Comparison of ENCODE assay signal across 14 cellular contexts in the genomic region with DNA sequence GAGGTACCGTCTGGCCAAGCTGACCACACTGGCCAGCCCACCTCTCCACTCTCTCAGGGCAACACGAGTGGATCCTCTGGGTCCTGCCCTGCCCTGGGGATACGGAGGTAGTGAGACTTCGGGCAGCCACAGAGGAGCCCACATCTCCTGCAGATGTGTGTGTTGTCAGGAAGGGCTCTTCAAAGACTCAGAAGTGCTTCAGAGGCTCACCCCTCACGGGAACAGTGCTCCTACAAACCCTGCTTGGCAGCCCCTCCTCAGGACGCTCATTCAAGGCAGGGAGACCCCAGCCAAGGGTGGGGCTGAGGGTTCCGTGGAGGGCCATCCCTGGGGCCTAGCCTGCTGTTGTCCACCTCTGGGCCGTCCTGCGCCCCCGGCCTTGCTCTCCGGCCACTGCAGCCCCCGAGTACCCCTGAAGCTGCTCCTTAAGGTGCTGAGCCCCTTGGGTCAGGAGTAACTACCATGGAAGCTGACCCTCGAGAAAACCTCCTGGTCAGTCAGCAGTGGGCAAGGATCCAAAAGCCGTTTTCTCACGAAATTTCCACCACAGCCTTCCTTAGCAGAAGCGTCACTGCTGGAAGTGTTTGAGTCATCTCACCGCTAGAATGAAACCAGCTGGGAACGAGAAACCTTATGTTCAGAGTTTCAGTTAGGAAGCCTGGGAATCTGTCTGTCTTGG. TPM values are rescaled to one million over a fixed set of nuclear protein-coding genes. Genes with fewer than 3 reads are reported as not detected.
DNase-seq lines count a peak whose midpoint lies in the region; ATAC-seq, FAIRE-seq and TF ChIP-seq lines count a peak whose summit lies in the region.
"Had no signal": no experiment of that assay in that cellular context is flagged by ENCODE, and none has a peak within 500 bp of the region (broad histone marks: within the 10 kb centered on the region; RNA-seq: fewer than 3 reads in every experiment).

No MANE protein-coding gene starts in this region.

- TF ChIP-seq EP300 in HepG2 (IDR thresholded peaks at IDR 0.05; ENCODE audit: low read depth in 2 of 2, low read length in 2 of 2), result no peak
- no peak for TF ChIP-seq EP300 in HepG2 (CRISPR knock-in tag; IDR thresholded peaks at IDR 0.05; ENCODE audit: borderline replicate concordance)

- H3K4me3 ChIP-seq in right lobe of liver (no peak overlapping the region), HepG2 (replicated peaks in 1 of 3; ENCODE audit: insufficient read depth in 1 of 3, low read depth in 2 of 3, low read length in 3 of 3) (no peak overlapping the region), Karpas-422 (ENCODE audit: low read length) (no peak overlapping the region)

- intact Hi-C loops in right lobe of liver (cut with DNase I) (no loop called here), HepG2 (cut with micrococcal nuclease; ENCODE audit: unreplicated experiment) (no loop called here)

- H3K9me2 ChIP-seq in Karpas-422 (replicated peaks; ENCODE audit: insufficient read depth, low read length), result no peaks in the 10 kb centered on the region

- peak overlapping the region; percentile 55; the same call in 1 of the 2 replicates for H3K27ac Mint-ChIP-seq in WTC11
- H3K27ac Mint-ChIP-seq: activated T-helper 2 cell treated with anti-CD3 and anti-CD28 coated beads, Interferon-gamma antibody, Interleukin-2, Interleukin-4, amounts not matched to agents 10 μg/mL and 5 μg/mL and 100 μg/mL, durations not matched to agents 14 hours and 24 hours and 36 hours; CD4-positive, CD25-positive, alpha-beta regulatory T cell had no signal

- FAIRE-seq in HepG2 (lab: Jason Lieb, UNC), result no peak

- POLR2A ChIA-PET in HepG2 (lab: Yijun Ruan, JAX) (no interaction called here), WTC11 (lab: Charles Lee) (no interaction called here)

- ATAC-seq in right lobe of liver (peak in 1 of 4 donors; percentile 6), HepG2 (no peak; the same call in 2 of the 3 replicates), WTC11 (no peak), GM21786 (IDR thresholded peaks at IDR 0.05; ENCODE audit: unreplicated experiment) (no peak)

- CTCF ChIA-PET in HepG2 (lab: Yijun Ruan, JAX; ENCODE audit: low intra/inter-chr PET ratio, low total read pairs) (no interaction called here), WTC11 (lab: Charles Lee) (interaction anchor here (2.3 kb wide), 1 partner anchor 20 kb away, joined by 9 read pairs; no protein-coding TSS in a partner anchor)

- peaks cover 12% of the 10 kb centered on the region for H3K9me3 Mint-ChIP-seq in WTC11
- H3K9me3 Mint-ChIP-seq: activated T-helper 2 cell treated with anti-CD3 and anti-CD28 coated beads, Interferon-gamma antibody, Interleukin-2, Interleukin-4, amounts not matched to agents 10 μg/mL and 5 μg/mL and 100 μg/mL, durations not matched to agents 14 hours and 24 hours and 36 hours had no signal

- no peak overlapping the region for H3K4me3 Mint-ChIP-seq in WTC11
- H3K4me3 Mint-ChIP-seq: CD4-positive, CD25-positive, alpha-beta regulatory T cell had no signal

- no peaks in the 10 kb centered on the region for H3K27me3 ChIP-seq in right lobe of liver
- peaks cover 0 to 26% of the 10 kb centered on the region in 2 experiments; a peak in 4 of 5 replicates for H3K27me3 ChIP-seq in HepG2 (ENCODE audit: control insufficient read depth in 1 of 2, insufficient read depth in 2 of 2, low read length in 2 of 2)
- H3K27me3 ChIP-seq in Karpas-422 (ENCODE audit: low read length), result no peaks in the 10 kb centered on the region

- BruUV-seq in HepG2 (replicated peaks; lab: Mats Ljungman, UMichigan), result no TSS peak

- no peak for TF ChIP-seq RAD21 in HepG2 (CRISPR knock-in tag; IDR thresholded peaks at IDR 0.05)

- TF ChIP-seq POLR2A in right lobe of liver (IDR thresholded peaks at IDR 0.05), result no peak
- no peak for TF ChIP-seq POLR2A in HepG2 (IDR thresholded peaks at IDR 0.05; ENCODE audit: insufficient read depth in 1 of 2, low read depth in 2 of 2, low read length in 2 of 2)

- H3K4me2 ChIP-seq in HepG2 (ENCODE audit: low read depth, low read length), result no peak overlapping the region
- no peak overlapping the region for H3K4me2 ChIP-seq in Karpas-422 (ENCODE audit: low read depth, low read length, poor library complexity, severe bottlenecking)

- TF ChIP-seq CTCF in right lobe of liver (IDR thresholded peaks at IDR 0.05) (no peak), HepG2 (CRISPR knock-in tag; IDR thresholded peaks at IDR 0.05) (no peak), WTC11 (IDR thresholded peaks at IDR 0.05) (no peak)

- peaks cover 29% of the 10 kb centered on the region for H3K36me3 Mint-ChIP-seq in WTC11
- H3K36me3 Mint-ChIP-seq: CD4-positive, CD25-positive, alpha-beta regulatory T cell had no signal

- WGBS in right lobe of liver (ENCODE audit: insufficient coverage, low coverage, low lambda C conversion rate, missing lambda C conversion rate), result 44% methylated on average over 6 of the region's 18 CpGs
- 19% methylated on average over 11 of the region's 18 CpGs for WGBS in HepG2 (ENCODE audit: low lambda C conversion rate)

- H3K79me2 ChIP-seq in HepG2 (ENCODE audit: insufficient read depth, low read length), result no peaks in the 10 kb centered on the region
- no peaks in the 10 kb centered on the region for H3K79me2 ChIP-seq in Karpas-422 (ENCODE audit: low read length)

- H3K9me3 ChIP-seq in right lobe of liver, result no peaks in the 10 kb centered on the region
- no peaks in the 10 kb centered on the region for H3K9me3 ChIP-seq in HepG2 (ENCODE audit: low read length)
- no peaks in the 10 kb centered on the region for H3K9me3 ChIP-seq in Karpas-422 (ENCODE audit: low read length)

- no peak overlapping the region for H2AFZ ChIP-seq in HepG2 (ENCODE audit: low read length)
- H2AFZ ChIP-seq in Karpas-422 (ENCODE audit: low read length), result no peak overlapping the region

- in situ Hi-C loops in HepG2 (cut with HindIII; ENCODE audit: extremely low pct_ligation_motif_present, low pct_unique_long_range_greater_than_20kb), result no loop called here

- H3K36me3 ChIP-seq in right lobe of liver, result no peaks in the 10 kb centered on the region
- H3K36me3 ChIP-seq in HepG2 (replicated peaks in 1 of 2; ENCODE audit: control insufficient read depth in 1 of 2, insufficient read depth in 2 of 2, low read length in 2 of 2), result no peaks in the 10 kb centered on the region
- no peaks in the 10 kb centered on the region for H3K36me3 ChIP-seq in Karpas-422 (ENCODE audit: insufficient read depth, low read length)

- no peaks in the 10 kb centered on the region for H3K4me1 Mint-ChIP-seq in WTC11
- H3K4me1 Mint-ChIP-seq: CD4-positive, CD25-positive, alpha-beta regulatory T cell had no signal

- H3K9ac ChIP-seq in HepG2 (ENCODE audit: insufficient read depth, low read depth, low read length), result no peak overlapping the region
- no peak overlapping the region for H3K9ac ChIP-seq in Karpas-422 (ENCODE audit: low read length)

- H3K27me3 Mint-ChIP-seq in WTC11 (ENCODE audit: low read depth), result no peaks in the 10 kb centered on the region
- H3K27me3 Mint-ChIP-seq: CD4-positive, CD25-positive, alpha-beta regulatory T cell had no signal

- H4K20me1 ChIP-seq in HepG2 (ENCODE audit: insufficient read depth, low read length) (no peaks in the 10 kb centered on the region), Karpas-422 (ENCODE audit: insufficient read depth, low read depth, low read length) (no peaks in the 10 kb centered on the region)

- DNase-seq in right lobe of liver (peak in 2 of 3 donors; percentile 28 to 39), HepG2 (ENCODE audit: low spot score) (no peak), WTC11 (ENCODE audit: low spot score) (peak; percentile 6), hepatic stellate cell (ENCODE audit: low spot score) (peak; percentile 98), putamen (ENCODE audit: low spot score) (no peak), Karpas-422 (no peak)
- no peak for DNase-seq in stimulated activated CD4-positive, alpha-beta T cell treated with anti-CD3 and anti-CD28 coated beads, Interleukin-4, amount 100 ng/mL, for 4 hours
- DNase-seq: CD4-positive, CD25-positive, alpha-beta regulatory T cell; midbrain; NCI-H446 had no signal

- no peak overlapping the region for H3K27ac ChIP-seq in right lobe of liver
- H3K27ac ChIP-seq in HepG2 (ENCODE audit: extremely low read length, insufficient read depth, low read length), result no peak overlapping the region
- H3K27ac ChIP-seq in Karpas-422 (ENCODE audit: low read length), result no peak overlapping the region

- H3K4me1 ChIP-seq in right lobe of liver, result no peaks in the 10 kb centered on the region
- no peaks in the 10 kb centered on the region for H3K4me1 ChIP-seq in HepG2 (ENCODE audit: insufficient read depth, low read length)
- H3K4me1 ChIP-seq in Karpas-422 (ENCODE audit: low read length), result no peaks in the 10 kb centered on the region

RNA-seq across cellular contexts. Expression of gene LRRC14B, which starts 23.2 kb away (rescaled TPM):
- not detected for total RNA-seq in right lobe of liver
- total RNA-seq in HepG2 (2016; rRNA removed; fragmentation: Illumina TruSeq; extraction: Trizol), result not detected in 2 replicates
- not detected in 2 replicates for total RNA-seq in HepG2 (2016; cell fraction: cytosol; rRNA removed; fragmentation: Illumina TruSeq; extraction: Trizol; ENCODE audit: low read depth)
- not detected in 2 replicates for total RNA-seq in HepG2 (2016; cell fraction: insoluble cytoplasmic fraction; rRNA removed; fragmentation: Illumina TruSeq; extraction: Trizol)
- total RNA-seq in HepG2 (2016; cell fraction: membrane; rRNA removed; fragmentation: Illumina TruSeq; extraction: Trizol), result not detected in 2 replicates
- total RNA-seq in HepG2 (2016; cell fraction: nucleus; rRNA removed; fragmentation: Illumina TruSeq; extraction: Trizol), result not detected in 2 replicates
- polyA plus RNA-seq in HepG2 (2011; rRNA removed), result not detected in 2 replicates
- not detected in 2 replicates for polyA plus RNA-seq in HepG2 (2011; cell fraction: cytosol; rRNA removed)
- not detected in 2 replicates for polyA plus RNA-seq in HepG2 (2011; cell fraction: nucleus; rRNA removed)
- polyA plus RNA-seq in HepG2 (2012), result not detected in 2 replicates
- polyA plus RNA-seq in HepG2 (2016; cell fraction: cytosol; fragmentation: Illumina TruSeq; extraction: Trizol; ENCODE audit: low read depth), result not detected in 2 replicates
- not detected in 2 replicates for polyA plus RNA-seq in HepG2 (2016; cell fraction: insoluble cytoplasmic fraction; fragmentation: Illumina TruSeq; extraction: Trizol; ENCODE audit: low read depth)
- polyA plus RNA-seq in HepG2 (2016; cell fraction: membrane; fragmentation: Illumina TruSeq; extraction: Trizol; ENCODE audit: low read depth), result not detected in 2 replicates
- not detected in 2 replicates for polyA plus RNA-seq in HepG2 (2016; cell fraction: nucleus; fragmentation: Illumina TruSeq; extraction: Trizol; ENCODE audit: insufficient read depth, low read depth)
- polyA minus RNA-seq in HepG2 (2011; rRNA and poly(A)+ RNA removed; ENCODE audit: low replicate concordance), result 0.14 TPM in 1 of 2 replicates, not detected in the other
- not detected in 2 replicates for polyA minus RNA-seq in HepG2 (2011; cell fraction: cytosol; rRNA and poly(A)+ RNA removed)
- not detected in 2 replicates for polyA minus RNA-seq in HepG2 (2011; cell fraction: nucleus; rRNA and poly(A)+ RNA removed)
- total RNA-seq in WTC11 (2021), result 0.11 TPM in 1 of 3 replicates, not detected in the others
- 0.48 TPM in 1 of 2 replicates, not detected in the other for total RNA-seq in Karpas-422 (2014; rRNA removed; shearing (Covaris generic); ENCODE audit: low replicate concordance)
- total RNA-seq: activated T-helper 2 cell treated with anti-CD3 and anti-CD28 coated beads, Interferon-gamma antibody, Interleukin-2, Interleukin-4, amounts not matched to agents 10 μg/mL and 5 μg/mL and 100 μg/mL, durations not matched to agents 14 hours and 24 hours and 36 hours; CD4-positive, CD25-positive, alpha-beta regulatory T cell; HT-29 had no signal
- polyA plus RNA-seq: CD4-positive, CD25-positive, alpha-beta regulatory T cell; urinary bladder had no signal

RNA-seq across cellular contexts. Expression of gene CCDC127, which starts 49.8 kb away (rescaled TPM):
- 1 to 10 TPM; 1.2 to 3.6 (median 2.2) TPM for total RNA-seq in right lobe of liver
- total RNA-seq in HepG2 (2016; rRNA removed; fragmentation: Illumina TruSeq; extraction: Trizol), result 2.8 and 4.3 TPM in 2 replicates
- total RNA-seq in HepG2 (2016; cell fraction: cytosol; rRNA removed; fragmentation: Illumina TruSeq; extraction: Trizol; ENCODE audit: low read depth), result 1.0 and 1.3 TPM in 2 replicates
- total RNA-seq in HepG2 (2016; cell fraction: insoluble cytoplasmic fraction; rRNA removed; fragmentation: Illumina TruSeq; extraction: Trizol), result 2.2 and 4.2 TPM in 2 replicates
- 1.4 and 2.0 TPM in 2 replicates for total RNA-seq in HepG2 (2016; cell fraction: membrane; rRNA removed; fragmentation: Illumina TruSeq; extraction: Trizol)
- 3.4 and 4.3 TPM in 2 replicates for total RNA-seq in HepG2 (2016; cell fraction: nucleus; rRNA removed; fragmentation: Illumina TruSeq; extraction: Trizol)
- 2.9 and 3.7 TPM in 2 replicates for polyA plus RNA-seq in HepG2 (2011; rRNA removed)
- polyA plus RNA-seq in HepG2 (2011; cell fraction: cytosol; rRNA removed), result 2.6 and 3.2 TPM in 2 replicates
- 4.9 and 6.4 TPM in 2 replicates for polyA plus RNA-seq in HepG2 (2011; cell fraction: nucleus; rRNA removed)
- 5.0 and 5.2 TPM in 2 replicates for polyA plus RNA-seq in HepG2 (2012)
- 0.50 and 0.51 TPM in 2 replicates for polyA plus RNA-seq in HepG2 (2016; cell fraction: cytosol; fragmentation: Illumina TruSeq; extraction: Trizol; ENCODE audit: low read depth)
- polyA plus RNA-seq in HepG2 (2016; cell fraction: insoluble cytoplasmic fraction; fragmentation: Illumina TruSeq; extraction: Trizol; ENCODE audit: low read depth), result 1.8 and 2.3 TPM in 2 replicates
- polyA plus RNA-seq in HepG2 (2016; cell fraction: membrane; fragmentation: Illumina TruSeq; extraction: Trizol; ENCODE audit: low read depth), result 0.66 and 0.68 TPM in 2 replicates
- 8.7 and 9.9 TPM in 2 replicates for polyA plus RNA-seq in HepG2 (2016; cell fraction: nucleus; fragmentation: Illumina TruSeq; extraction: Trizol; ENCODE audit: insufficient read depth, low read depth)
- 2.8 and 7.8 TPM in 2 replicates for polyA minus RNA-seq in HepG2 (2011; rRNA and poly(A)+ RNA removed; ENCODE audit: low replicate concordance)
- polyA minus RNA-seq in HepG2 (2011; cell fraction: cytosol; rRNA and poly(A)+ RNA removed), result 2.0 TPM in 2 replicates
- 6.7 and 8.1 TPM in 2 replicates for polyA minus RNA-seq in HepG2 (2011; cell fraction: nucleus; rRNA and poly(A)+ RNA removed)
- total RNA-seq in WTC11 (2021), result 5.3 to 8.4 TPM (median 6.3 TPM) in 3 replicates
- 2.6 and 4.7 TPM in 2 replicates for total RNA-seq in Karpas-422 (2014; rRNA removed; shearing (Covaris generic); ENCODE audit: low replicate concordance)

RNA-seq across cellular contexts. Expression of gene SDHA, which starts 50.0 kb away (rescaled TPM):
- 100 to 1,000 TPM; 165 to 223 (median 188) TPM for total RNA-seq in right lobe of liver
- total RNA-seq in HepG2 (2016; rRNA removed; fragmentation: Illumina TruSeq; extraction: Trizol), result 192 and 240 TPM in 2 replicates
- 42.0 and 46.9 TPM in 2 replicates for total RNA-seq in HepG2 (2016; cell fraction: cytosol; rRNA removed; fragmentation: Illumina TruSeq; extraction: Trizol; ENCODE audit: low read depth)
- 168 and 247 TPM in 2 replicates for total RNA-seq in HepG2 (2016; cell fraction: insoluble cytoplasmic fraction; rRNA removed; fragmentation: Illumina TruSeq; extraction: Trizol)
- 52.9 and 56.5 TPM in 2 replicates for total RNA-seq in HepG2 (2016; cell fraction: membrane; rRNA removed; fragmentation: Illumina TruSeq; extraction: Trizol)
- 141 and 179 TPM in 2 replicates for total RNA-seq in HepG2 (2016; cell fraction: nucleus; rRNA removed; fragmentation: Illumina TruSeq; extraction: Trizol)
- polyA plus RNA-seq in HepG2 (2011; rRNA removed), result 156 and 185 TPM in 2 replicates
- polyA plus RNA-seq in HepG2 (2011; cell fraction: cytosol; rRNA removed), result 110 and 117 TPM in 2 replicates
- polyA plus RNA-seq in HepG2 (2011; cell fraction: nucleus; rRNA removed), result 108 and 110 TPM in 2 replicates
- 146 and 185 TPM in 2 replicates for polyA plus RNA-seq in HepG2 (2012)
- 12.6 and 16.7 TPM in 2 replicates for polyA plus RNA-seq in HepG2 (2016; cell fraction: cytosol; fragmentation: Illumina TruSeq; extraction: Trizol; ENCODE audit: low read depth)
- 131 and 149 TPM in 2 replicates for polyA plus RNA-seq in HepG2 (2016; cell fraction: insoluble cytoplasmic fraction; fragmentation: Illumina TruSeq; extraction: Trizol; ENCODE audit: low read depth)
- polyA plus RNA-seq in HepG2 (2016; cell fraction: membrane; fragmentation: Illumina TruSeq; extraction: Trizol; ENCODE audit: low read depth), result 23.0 and 24.9 TPM in 2 replicates
- polyA plus RNA-seq in HepG2 (2016; cell fraction: nucleus; fragmentation: Illumina TruSeq; extraction: Trizol; ENCODE audit: insufficient read depth, low read depth), result 181 and 200 TPM in 2 replicates
- 514 and 684 TPM in 2 replicates for polyA minus RNA-seq in HepG2 (2011; rRNA and poly(A)+ RNA removed; ENCODE audit: low replicate concordance)
- 123 and 151 TPM in 2 replicates for polyA minus RNA-seq in HepG2 (2011; cell fraction: cytosol; rRNA and poly(A)+ RNA removed)
- 128 and 143 TPM in 2 replicates for polyA minus RNA-seq in HepG2 (2011; cell fraction: nucleus; rRNA and poly(A)+ RNA removed)
- 135 to 145 TPM (median 137 TPM) in 3 replicates for total RNA-seq in WTC11 (2021)
- 54.0 and 62.3 TPM in 2 replicates for total RNA-seq in Karpas-422 (2014; rRNA removed; shearing (Covaris generic); ENCODE audit: low replicate concordance)

Comparison
In these comparisons a context has a peak if more than half of its experiments do, and no peak if none do; other contexts are left out.
1. DNase-seq: peak in right lobe of liver (2 of 3), WTC11 (single experiment) and hepatic stellate cell (single experiment); none in HepG2 (single experiment), putamen (single experiment), Karpas-422 (single experiment) and stimulated activated CD4-positive, alpha-beta T cell treated with anti-CD3 and anti-CD28 coated beads, Interleukin-4, amount 100 ng/mL, for 4 hours (0 of 2).